9 cellular contexts compared by ENCODE assay signal in genomic region chr12:99619389-99620158, GRCh38. TPM values are rescaled to one million over a fixed set of nuclear protein-coding genes. Genes with fewer than 3 reads are reported as not detected.
A peak's percentile ranks its signal among the peaks of the same experiment; 100 is the strongest.
DNase-seq lines count a peak whose midpoint lies in the region; ATAC-seq lines count a peak whose summit lies in the region.
"Had no signal": no experiment of that assay in that cellular context is flagged by ENCODE, and none has a peak within 500 bp of the region (broad histone marks: within the 10 kb centered on the region; RNA-seq: fewer than 3 reads in every experiment).

No MANE protein-coding gene starts in this region.

- no peak overlapping the region for H3K27ac ChIP-seq in SJCRH30
- H3K27ac ChIP-seq in effector memory CD4-positive, alpha-beta T cell (ENCODE audit: insufficient read depth, low read length, poor library complexity, severe bottlenecking): no peak overlapping the region

- peak; percentile 11 for DNase-seq in NCI-H146 (lab: John Stamatoyannopoulos, UW)
- no peak for DNase-seq in NCI-H146 treated with DMSO at 0.1 percent for 48 hours (lab: John Stamatoyannopoulos, UW; ENCODE audit: unreplicated experiment)
- DNase-seq in SJCRH30: peak; percentile 18 to 62
- peak; percentile 18 for DNase-seq in kidney glomerular epithelial cell (lab: John Stamatoyannopoulos, UW)
- no peak for DNase-seq in effector memory CD4-positive, alpha-beta T cell
- no peak for DNase-seq in occipital lobe (lab: John Stamatoyannopoulos, UW)

- no peaks in the 10 kb centered on the region for H3K4me1 ChIP-seq in SJCRH30
- H3K4me1 ChIP-seq in effector memory CD4-positive, alpha-beta T cell (ENCODE audit: control insufficient read depth, insufficient read depth, low read length, poor library complexity, severe bottlenecking): no peaks in the 10 kb centered on the region

- no peaks in the 10 kb centered on the region for H3K36me3 ChIP-seq in SJCRH30
- no peaks in the 10 kb centered on the region for H3K36me3 ChIP-seq in effector memory CD4-positive, alpha-beta T cell (ENCODE audit: control insufficient read depth, insufficient read depth, low read length)

- H3K27me3 ChIP-seq in SJCRH30: no peaks in the 10 kb centered on the region
- H3K27me3 ChIP-seq in effector memory CD4-positive, alpha-beta T cell (replicated peaks; ENCODE audit: control insufficient read depth, insufficient read depth, low read length, poor library complexity, severe bottlenecking): no peaks in the 10 kb centered on the region

- ATAC-seq in GM19452 (IDR thresholded peaks at IDR 0.05; ENCODE audit: unreplicated experiment): peak; percentile 92
- ATAC-seq in HG03354 (IDR thresholded peaks at IDR 0.05; ENCODE audit: poor library complexity, severe bottlenecking, unreplicated experiment): peak; percentile 91

- no peaks in the 10 kb centered on the region for H3K9me3 ChIP-seq in SJCRH30 (replicated peaks)
- no peaks in the 10 kb centered on the region for H3K9me3 ChIP-seq in effector memory CD4-positive, alpha-beta T cell (ENCODE audit: control insufficient read depth, low read length)

- H3K4me3 ChIP-seq in SJCRH30: no peak overlapping the region
- no peak overlapping the region for H3K4me3 ChIP-seq in effector memory CD4-positive, alpha-beta T cell (ENCODE audit: insufficient read depth, low read depth, low read length, poor library complexity, severe bottlenecking)

RNA-seq across cellular contexts. Expression of gene GARIN6, which starts 28.0 kb away (rescaled TPM):
- not detected in 2 replicates for total RNA-seq in SJCRH30 (2014; rRNA removed; shearing (Covaris generic))
- total RNA-seq in occipital lobe: not detected
- total RNA-seq: CD4-positive, alpha-beta memory T cell had no signal

Comparison
In these comparisons a context has a peak if more than half of its experiments do, and no peak if none do; other contexts are left out.
1. DNase-seq: peak in NCI-H146 (single experiment), SJCRH30 (2 of 2) and kidney glomerular epithelial cell (single experiment); none in NCI-H146 treated with DMSO at 0.1 percent for 48 hours (single experiment), effector memory CD4-positive, alpha-beta T cell (0 of 3) and occipital lobe (single experiment).